15 cellular contexts compared by ENCODE assay signal in genomic region chr1:65119-65518, GRCh38. TPM values are rescaled to one million over a fixed set of nuclear protein-coding genes. Genes with fewer than 3 reads are reported as not detected.
"Had no signal": no experiment of that assay in that cellular context is flagged by ENCODE, and none has a peak within 500 bp of the region (broad histone marks: within the 10 kb centered on the region; RNA-seq: fewer than 3 reads in every experiment).

Gene OR4F5 (plus strand): TSS chr1:65419.

RNA-seq across cellular contexts. Expression of gene OR4F5, which starts in this region (rescaled TPM):
- total RNA-seq: activated B cell treated with CpG ODN at 0.5 μM for 24 hours; activated CD4-positive, alpha-beta memory T cell treated with anti-CD3 and anti-CD28 coated beads for 36 hours; activated CD4-positive, alpha-beta memory T cell treated with anti-CD3 and anti-CD28 coated beads, Interleukin-2, amount 10 ng/mL, durations not matched to agents 7 days and 5 days; activated CD4-positive, alpha-beta T cell treated with anti-CD3 and anti-CD28 coated beads for 36 hours; activated CD4-positive, alpha-beta T cell treated with anti-CD3 and anti-CD28 coated beads, Interleukin-2, amount 10 ng/mL, durations not matched to agents 24 days and 14 days; activated CD4-positive, alpha-beta T cell treated with anti-CD3 and anti-CD28 coated beads, Interleukin-2, amount 10 ng/mL, durations not matched to agents 7 days and 5 days; activated CD8-positive, alpha-beta memory T cell treated with anti-CD3 and anti-CD28 coated beads for 36 hours; activated CD8-positive, alpha-beta memory T cell treated with anti-CD3 and anti-CD28 coated beads, Interleukin-2, amount 10 ng/mL, durations not matched to agents 7 days and 5 days; activated CD8-positive, alpha-beta T cell treated with anti-CD3 and anti-CD28 coated beads for 36 hours; activated CD8-positive, alpha-beta T cell treated with anti-CD3 and anti-CD28 coated beads, Interleukin-2, amount 10 ng/mL, durations not matched to agents 7 days and 5 days; T-cell; T-helper 1 cell treated with Interleukin-12 subunit alpha and Interleukin-12 subunit beta and Interleukin-4 antibody, amounts not matched to agents 30 ng/mL and 1 ng/mL, for 36 hours; T-helper 17 cell; T-helper 2 cell treated with Interferon-gamma antibody and Interleukin-4, amounts not matched to agents 100 ng/mL and 5 ng/mL, for 36 hours; WTC11 had no signal
